Comparison of ENCODE assay signal across 8 cellular contexts in genomic region chr3:56557815-56558170, GRCh38. TPM values are rescaled to one million over a fixed set of nuclear protein-coding genes. Genes with fewer than 3 reads are reported as not detected.
DNase-seq lines count a peak whose midpoint lies in the region; TF ChIP-seq lines count a peak whose summit lies in the region.

No MANE protein-coding gene starts in this region.

- no peaks in the 10 kb centered on the region; the same call in 1 of the 2 replicates for H4K20me1 ChIP-seq in BLaER1

- H3K9ac ChIP-seq in BLaER1 (peak overlapping the region; percentile 87), liver (ENCODE audit: low read depth in 1 of 2, low read length in 2 of 2) (peak overlapping the region; percentile 72 to 84)

- peak overlapping the region; percentile 99 for H3K27ac Mint-ChIP-seq in activated naive CD8-positive, alpha-beta T cell

- DNase-seq in HAP-1 (ENCODE audit: low spot score in 2 of 2) (no peak), cerebellar nuclear complex (lab: John Stamatoyannopoulos, UW) (no peak), 8988T (no peak), retina (no peak)

- peak overlapping the region; percentile 84 for H3K4me2 ChIP-seq in BLaER1

- H3K27me3 ChIP-seq in BLaER1 (no peaks in the 10 kb centered on the region), HAP-1 (ENCODE audit: low read depth) (peaks cover 15% of the 10 kb centered on the region; the same call in 1 of the 2 replicates), liver (ENCODE audit: control insufficient read depth in 4 of 4, insufficient read depth in 4 of 4, low read length in 3 of 4) (no peaks in the 10 kb centered on the region)

- no peaks in the 10 kb centered on the region for H3K27me3 Mint-ChIP-seq in activated naive CD8-positive, alpha-beta T cell

- H3K9me3 Mint-ChIP-seq in activated naive CD8-positive, alpha-beta T cell (ENCODE audit: low read depth), result no peaks in the 10 kb centered on the region

- peak overlapping the region; percentile 98 for H3K4me3 Mint-ChIP-seq in activated naive CD8-positive, alpha-beta T cell

- no peak for TF ChIP-seq CTCF in liver (IDR thresholded peaks at IDR 0.05; ENCODE audit: low read depth, low read length, missing input control)

- H3K4me3 ChIP-seq in BLaER1 (peak overlapping the region; percentile 80), HAP-1 (peak overlapping the region; percentile 53), liver (ENCODE audit: low read depth in 1 of 3, low read length in 3 of 3) (peak overlapping the region; percentile 71 to 93 (median 76)), urinary bladder (ENCODE audit: low read depth, low read length) (peak overlapping the region; percentile 57)

- in situ Hi-C loops in HAP-1 (cut with MboI; ENCODE audit: low sequenced_read_pairs), result no loop called here

- H3K27ac ChIP-seq in BLaER1, result 0 out of 2 replicates have a peak overlapping the region, but pooled peaks have one; percentile 84
- H3K27ac ChIP-seq in liver (ENCODE audit: low read depth in 1 of 2, low read length in 2 of 2), result no peak overlapping the region
- H3K27ac ChIP-seq in urinary bladder (ENCODE audit: low read depth), result no peak overlapping the region

- H3K36me3 ChIP-seq in BLaER1, result peaks cover 28% of the 10 kb centered on the region
- peaks cover 20% of the 10 kb centered on the region for H3K36me3 ChIP-seq in HAP-1 (replicated peaks)
- H3K36me3 ChIP-seq in liver (ENCODE audit: control insufficient read depth in 4 of 4, insufficient read depth in 3 of 4, low read depth in 1 of 4, low read length in 3 of 4), result peaks cover 0 to 9% (median 3%) of the 10 kb centered on the region in 4 donors
- H3K36me3 ChIP-seq in urinary bladder (ENCODE audit: insufficient read depth), result no peaks in the 10 kb centered on the region

- TF ChIP-seq RAD21 in liver (IDR thresholded peaks at IDR 0.05), result no peak

- 27% methylated on average over 7 of the region's 7 CpGs for WGBS in liver
- WGBS in urinary bladder, result 19% methylated on average over 7 of the region's 7 CpGs

- no peaks in the 10 kb centered on the region for H3K9me3 ChIP-seq in BLaER1
- H3K9me3 ChIP-seq in HAP-1, result no peaks in the 10 kb centered on the region
- H3K9me3 ChIP-seq in liver (ENCODE audit: control insufficient read depth in 4 of 4, low read length in 3 of 4), result no peaks in the 10 kb centered on the region

- H3K36me3 Mint-ChIP-seq in activated naive CD8-positive, alpha-beta T cell, result peaks cover 8% of the 10 kb centered on the region

- H3K4me1 ChIP-seq in BLaER1 (peaks cover 13% of the 10 kb centered on the region), HAP-1 (peaks cover 9% of the 10 kb centered on the region), liver (ENCODE audit: control insufficient read depth in 4 of 4, insufficient read depth in 4 of 4, low read length in 3 of 4) (peaks cover 2 to 12% (median 7%) of the 10 kb centered on the region in 4 donors), urinary bladder (ENCODE audit: insufficient read depth) (no peaks in the 10 kb centered on the region)

- peaks cover 34% of the 10 kb centered on the region for H3K4me1 Mint-ChIP-seq in activated naive CD8-positive, alpha-beta T cell (ENCODE audit: low read depth)

TF ChIP-seq in liver, 16 proteins besides CTCF, POLR2A, EP300 and RAD21:
- TF ChIP-seq JUND (IDR thresholded peaks at IDR 0.05) (no peak), GABPA (IDR thresholded peaks at IDR 0.05 in 1 of 2, conservative IDR thresholded peaks at IDR 0.05 in 1 of 2) (no peak), HNF4G (IDR thresholded peaks at IDR 0.05) (no peak), REST (IDR thresholded peaks at IDR 0.05) (no peak), YY1 (IDR thresholded peaks at IDR 0.05) (no peak), NR2F2 (IDR thresholded peaks at IDR 0.05) (no peak), FOXA2 (IDR thresholded peaks at IDR 0.05) (no peak), ATF3 (IDR thresholded peaks at IDR 0.05) (no peak), FOXA1 (IDR thresholded peaks at IDR 0.05) (no peak), SP1 (IDR thresholded peaks at IDR 0.05) (no peak), RXRA (IDR thresholded peaks at IDR 0.05) (no peak), TAF1 (conservative IDR thresholded peaks at IDR 0.05) (no peak), ZBTB33 (IDR thresholded peaks at IDR 0.05) (no peak), MAX (IDR thresholded peaks at IDR 0.05) (no peak), EGR1 (IDR thresholded peaks at IDR 0.05; ENCODE audit: low read depth in 2 of 2) (no peak), HNF4A (conservative IDR thresholded peaks at IDR 0.05) (no peak)

RNA-seq across cellular contexts. Expression of gene CCDC66, which starts 0.8 kb away (rescaled TPM):
- total RNA-seq in liver (10 to 100 TPM; 14.6 to 23.3 TPM), urinary bladder (91.0 TPM)
- polyA plus RNA-seq in liver (1 to 10 TPM; 2.1 to 8.9 TPM), urinary bladder (9.2 TPM)
